Comparison of ENCODE assay signal across 1 cellular context in genomic region chr4:128946929-128947328, GRCh38.
A peak's percentile ranks its signal among the peaks of the same experiment; 100 is the strongest.
TF ChIP-seq lines count a peak whose summit lies in the region.

No MANE protein-coding gene starts in this region.

TF ChIP-seq in HepG2, 621 proteins besides CTCF, POLR2A, EP300 and RAD21:
- TF ChIP-seq ZNF407 (CRISPR knock-in tag; IDR thresholded peaks at IDR 0.05; ENCODE audit: not compliant biosample characterization) (no peak), THAP9 (CRISPR knock-in tag; IDR thresholded peaks at IDR 0.05; ENCODE audit: borderline replicate concordance) (no peak), SPEN (CRISPR knock-in tag; IDR thresholded peaks at IDR 0.05; ENCODE audit: low read depth) (no peak), HNF4A (CRISPR knock-in tag; IDR thresholded peaks at IDR 0.05) (peak; percentile 54), ARNT2 (CRISPR knock-in tag; IDR thresholded peaks at IDR 0.05; ENCODE audit: low read depth) (no peak), SIN3B (IDR thresholded peaks at IDR 0.05; ENCODE audit: low read length) (no peak), ZMYM4 (CRISPR knock-in tag; IDR thresholded peaks at IDR 0.05) (0 out of 2 replicates have a peak, but pooled peaks have one; percentile 37), PPARG (CRISPR knock-in tag; conservative IDR thresholded peaks at IDR 0.05) (no peak), ELF4 (CRISPR knock-in tag; IDR thresholded peaks at IDR 0.05; ENCODE audit: borderline replicate concordance) (no peak), CENPBD1 (CRISPR knock-in tag; IDR thresholded peaks at IDR 0.05; ENCODE audit: borderline replicate concordance, low read depth) (no peak), AKAP8 (CRISPR knock-in tag; IDR thresholded peaks at IDR 0.05) (no peak), DMAP1 (CRISPR knock-in tag; IDR thresholded peaks at IDR 0.05) (no peak), ZNF740 (CRISPR knock-in tag; IDR thresholded peaks at IDR 0.05) (no peak), MXD3 (CRISPR knock-in tag; IDR thresholded peaks at IDR 0.05) (no peak)
- TF ChIP-seq, protein P1, sequence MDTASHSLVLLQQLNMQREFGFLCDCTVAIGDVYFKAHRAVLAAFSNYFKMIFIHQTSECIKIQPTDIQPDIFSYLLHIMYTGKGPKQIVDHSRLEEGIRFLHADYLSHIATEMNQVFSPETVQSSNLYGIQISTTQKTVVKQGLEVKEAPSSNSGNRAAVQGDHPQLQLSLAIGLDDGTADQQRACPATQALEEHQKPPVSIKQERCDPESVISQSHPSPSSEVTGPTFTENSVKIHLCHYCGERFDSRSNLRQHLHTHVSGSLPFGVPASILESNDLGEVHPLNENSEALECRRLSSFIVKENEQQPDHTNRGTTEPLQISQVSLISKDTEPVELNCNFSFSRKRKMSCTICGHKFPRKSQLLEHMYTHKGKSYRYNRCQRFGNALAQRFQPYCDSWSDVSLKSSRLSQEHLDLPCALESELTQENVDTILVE (CRISPR knock-in tag; IDR thresholded peaks at IDR 0.05): no peak
TF ChIP-seq in HepG2: peak in this region for 2.
